In the genomic region with DNA sequence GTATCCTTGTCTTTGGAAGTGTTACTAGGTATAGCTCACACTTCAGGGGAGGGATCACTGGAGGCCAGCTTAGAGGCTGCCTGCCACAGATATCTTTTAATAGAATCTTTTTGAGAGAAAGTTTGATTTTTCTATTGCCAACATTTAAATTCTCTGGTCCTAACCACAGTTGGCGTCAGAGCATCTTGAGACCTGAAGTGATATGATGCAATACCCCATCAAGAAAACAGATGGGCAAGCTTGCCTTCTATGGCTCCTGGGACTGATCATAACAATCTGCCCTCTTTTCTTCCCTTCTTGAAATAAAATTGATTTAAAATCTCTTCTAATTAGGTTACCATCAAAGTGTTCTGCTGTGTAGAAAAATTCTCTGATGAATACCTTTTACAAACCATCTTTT, we compare ENCODE assay signal across 24 cellular contexts.
"Had no signal": no experiment of that assay in that cellular context is flagged by ENCODE, and none has a peak within 500 bp of the region (broad histone marks: within the 10 kb centered on the region; RNA-seq: fewer than 3 reads in every experiment).

No MANE protein-coding gene starts in this region.

- H3K27ac ChIP-seq: ascending aorta, body of pancreas, SJSA1 had no signal

- H3K9me3 ChIP-seq: SJSA1 had no signal

- H3K27me3 ChIP-seq: ascending aorta, body of pancreas, SJSA1 had no signal

- DNase-seq: activated B cell treated with CpG ODN at 0.5 μM for 24 hours; activated CD4-positive, alpha-beta T cell treated with anti-CD3 and anti-CD28 coated beads for 1 hour; activated CD4-positive, alpha-beta T cell treated with anti-CD3 and anti-CD28 coated beads, Interleukin-2, amount 10 ng/mL, durations not matched to agents 24 days and 14 days; activated CD4-positive, alpha-beta T cell treated with anti-CD3 and anti-CD28 coated beads, Interleukin-2, amount 50 U/mL, for 48 hours; activated CD8-positive, alpha-beta memory T cell treated with anti-CD3 and anti-CD28 coated beads, Interleukin-2, amount 10 ng/mL, durations not matched to agents 7 days and 5 days; activated effector memory CD4-positive, alpha-beta T cell treated with Interleukin-2 at 50 U/mL for 16 hours; activated naive CD4-positive, alpha-beta T cell; activated T-cell treated with anti-CD3 and anti-CD28 coated beads, Interleukin-2, amount 50 U/mL, for 24 hours; amniotic stem cell; body of pancreas; Kasumi-1; NCI-H1105 treated with DMSO at 0.1 percent for 48 hours; NCI-H1436 treated with DMSO at 0.1 percent for 48 hours; NCI-H187; NCI-H2081; NCI-H345; NCI-H510A; NCI-H69; PC-3; SHP77; SW 1271 had no signal

- H3K4me1 ChIP-seq: ascending aorta, body of pancreas, SJSA1 had no signal

- ATAC-seq: activated CD8-positive, alpha-beta memory T cell treated with anti-CD3 and anti-CD28 coated beads, Interleukin-2, amount 10 ng/mL, durations not matched to agents 7 days and 5 days; body of pancreas; PC-3; SK-N-SH treated with all-trans-retinoic acid at 6 μM for 48 hours had no signal

- H3K36me3 ChIP-seq: ascending aorta, SJSA1 had no signal

- H3K4me3 ChIP-seq: ascending aorta, body of pancreas, SJSA1 had no signal
